In the genomic region with DNA sequence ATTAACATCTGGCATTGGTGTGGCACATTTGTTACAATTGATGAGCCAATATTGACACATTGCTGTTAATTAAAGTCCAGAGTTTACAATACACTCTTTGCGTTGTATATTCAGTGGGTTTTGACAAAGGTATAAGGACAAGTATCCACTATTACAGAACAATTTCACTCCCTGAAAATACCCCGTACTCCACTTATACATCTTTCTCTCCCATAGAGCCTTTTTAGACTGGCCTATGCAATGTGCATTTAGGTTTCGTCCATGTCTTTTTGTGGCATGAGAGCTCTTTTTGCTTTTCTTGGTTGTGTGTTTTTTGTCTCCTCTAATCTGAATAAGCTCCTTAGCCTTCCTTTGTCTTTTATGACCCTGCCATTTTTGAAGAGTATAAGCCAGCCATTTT, we compare ENCODE assay signal across 37 cellular contexts.
"Had no signal": no experiment of that assay in that cellular context is flagged by ENCODE, and none has a peak within 500 bp of the region (broad histone marks: within the 10 kb centered on the region; RNA-seq: fewer than 3 reads in every experiment).

No MANE protein-coding gene starts in this region.

- FAIRE-seq: bronchial epithelial cell had no signal

- H3K4me3 Mint-ChIP-seq: activated CD4-positive, alpha-beta memory T cell treated with anti-CD3 and anti-CD28 coated beads, Interleukin-2, amount 10 ng/mL, durations not matched to agents 7 days and 5 days; activated CD8-positive, alpha-beta memory T cell treated with anti-CD3 and anti-CD28 coated beads, Interleukin-2, amount 10 ng/mL, durations not matched to agents 7 days and 5 days; activated naive CD4-positive, alpha-beta T cell treated with anti-CD3 and anti-CD28 coated beads, Interleukin-2, amount 10 ng/mL, durations not matched to agents 7 days and 5 days; activated naive CD8-positive, alpha-beta T cell; activated naive CD8-positive, alpha-beta T cell treated with anti-CD3 and anti-CD28 coated beads, Interleukin-2, amount 50 U/mL, for 24 hours; brain had no signal

- H3K4me1 Mint-ChIP-seq: activated CD4-positive, alpha-beta memory T cell treated with anti-CD3 and anti-CD28 coated beads, Interleukin-2, amount 10 ng/mL, durations not matched to agents 7 days and 5 days; activated CD8-positive, alpha-beta memory T cell treated with anti-CD3 and anti-CD28 coated beads, Interleukin-2, amount 10 ng/mL, durations not matched to agents 7 days and 5 days; activated naive CD4-positive, alpha-beta T cell treated with anti-CD3 and anti-CD28 coated beads, Interleukin-2, amount 10 ng/mL, durations not matched to agents 7 days and 5 days had no signal

- H3K36me3 Mint-ChIP-seq: activated CD8-positive, alpha-beta memory T cell treated with anti-CD3 and anti-CD28 coated beads, Interleukin-2, amount 10 ng/mL, durations not matched to agents 7 days and 5 days; activated naive CD4-positive, alpha-beta T cell treated with anti-CD3 and anti-CD28 coated beads, Interleukin-2, amount 10 ng/mL, durations not matched to agents 7 days and 5 days; activated naive CD8-positive, alpha-beta T cell; brain had no signal

- H3K36me3 ChIP-seq: MG63, Peyer's patch, SJSA1, WERI-Rb-1 had no signal

- DNase-seq: activated CD4-positive, alpha-beta memory T cell treated with anti-CD3 and anti-CD28 coated beads, Interleukin-2, amount 10 ng/mL, durations not matched to agents 7 days and 5 days; activated CD4-positive, alpha-beta T cell treated with anti-CD3 and anti-CD28 coated beads for 1 hour; activated CD4-positive, alpha-beta T cell treated with anti-CD3 and anti-CD28 coated beads for 48 hours; activated CD4-positive, CD25-positive, alpha-beta regulatory T cell; activated CD8-positive, alpha-beta memory T cell treated with anti-CD3 and anti-CD28 coated beads for 24 hours; activated CD8-positive, alpha-beta memory T cell treated with anti-CD3 and anti-CD28 coated beads, Interleukin-2, amount 10 ng/mL, durations not matched to agents 7 days and 5 days; activated CD8-positive, alpha-beta memory T cell treated with anti-CD3 and anti-CD28 coated beads, Interleukin-2, amount 50 U/mL, for 48 hours; activated effector memory CD4-positive, alpha-beta T cell treated with Interleukin-2 at 50 U/mL for 16 hours; activated naive CD4-positive, alpha-beta T cell treated with anti-CD3 and anti-CD28 coated beads, Interleukin-2, amount 10 ng/mL, durations not matched to agents 7 days and 5 days; activated naive CD8-positive, alpha-beta T cell treated with anti-CD3 and anti-CD28 coated beads, Interleukin-2, amount 50 U/mL, for 24 hours; activated T-cell treated with anti-CD3 and anti-CD28 coated beads, Interleukin-2, amount 50 U/mL, for 48 hours; anterior cingulate cortex; caudate nucleus; cerebellar nuclear complex; MG63; NCI-H1048; NCI-H1105 treated with DMSO at 0.1 percent for 48 hours; NCI-H1436; NCI-H187; NCI-H2171 treated with DMSO at 0.1 percent for 48 hours; NCI-H2227 treated with DMSO at 0.1 percent for 48 hours; NCI-H446; NCI-H510A treated with DMSO at 0.1 percent for 48 hours; NCI-H526 treated with DMSO at 0.1 percent for 48 hours; NK-92 treated with Interleukin-12 subunit alpha and Interleukin-12 subunit beta, amount 100 ng/mL, for 24 hours; PC-3; Peyer's patch; RPMI8226; SHP77 treated with DMSO at 0.1 percent for 48 hours; T-helper 1 cell; T1000; WERI-Rb-1 had no signal

- H3K27ac Mint-ChIP-seq: activated CD4-positive, alpha-beta memory T cell treated with anti-CD3 and anti-CD28 coated beads, Interleukin-2, amount 10 ng/mL, durations not matched to agents 7 days and 5 days; activated CD8-positive, alpha-beta memory T cell treated with anti-CD3 and anti-CD28 coated beads, Interleukin-2, amount 10 ng/mL, durations not matched to agents 7 days and 5 days; activated naive CD4-positive, alpha-beta T cell treated with anti-CD3 and anti-CD28 coated beads, Interleukin-2, amount 10 ng/mL, durations not matched to agents 7 days and 5 days; activated naive CD8-positive, alpha-beta T cell; activated naive CD8-positive, alpha-beta T cell treated with anti-CD3 and anti-CD28 coated beads, Interleukin-2, amount 50 U/mL, for 24 hours; brain had no signal

- H3K9me3 ChIP-seq: MG63, Peyer's patch, SJSA1 had no signal

- H3K27me3 ChIP-seq: MG63, Peyer's patch, SJSA1 had no signal

- H3K4me3 ChIP-seq: MG63, Peyer's patch, SJSA1 had no signal

- H3K27ac ChIP-seq: Peyer's patch, SJSA1, WERI-Rb-1 had no signal

- H3K27me3 Mint-ChIP-seq: brain had no signal

- H3K4me1 ChIP-seq: Peyer's patch, SJSA1 had no signal

- ATAC-seq: activated CD8-positive, alpha-beta memory T cell treated with anti-CD3 and anti-CD28 coated beads, Interleukin-2, amount 10 ng/mL, durations not matched to agents 7 days and 5 days; activated naive CD8-positive, alpha-beta T cell treated with anti-CD3 and anti-CD28 coated beads, Interleukin-2, amount 50 U/mL, for 24 hours; PC-3; SK-N-SH treated with all-trans-retinoic acid at 6 μM for 48 hours had no signal
